In genomic region chr7:37462120-37462519, GRCh38 we compare ENCODE assay signal across 28 cellular contexts.
"Had no signal": no experiment of that assay in that cellular context is flagged by ENCODE, and none has a peak within 500 bp of the region (broad histone marks: within the 10 kb centered on the region; RNA-seq: fewer than 3 reads in every experiment).

No MANE protein-coding gene starts in this region.

- ATAC-seq: activated T-cell treated with anti-CD3 and anti-CD28 coated beads, Interleukin-2, amount 50 U/mL, for 4 hours; activated T-helper 17 cell treated with anti-CD3 and anti-CD28 coated beads, Interleukin-2, amount 50 U/mL, for 72 hours; heart left ventricle; left colon; natural killer cell; stimulated activated memory B cell treated with anti-CD40 and anti-IgM and Interleukin-4, amounts not matched to agents 10 μg/mL and 1 μg/mL and 100 μg/mL, for 72 hours; stimulated activated naive CD8-positive, alpha-beta T cell treated with anti-CD3 and anti-CD28 coated beads, Interleukin-15, amount 100 ng/mL, for 72 hours; WTC11 had no signal

- H3K4me1 Mint-ChIP-seq: activated CD4-positive, alpha-beta memory T cell treated with anti-CD3 and anti-CD28 coated beads, Interleukin-2, amount 10 ng/mL, durations not matched to agents 7 days and 5 days; activated CD4-positive, alpha-beta T cell treated with anti-CD3 and anti-CD28 coated beads, Interleukin-2, amount 10 ng/mL, durations not matched to agents 7 days and 5 days; activated T-helper 17 cell treated with anti-CD3 and anti-CD28 coated beads, Interleukin-2, amount 50 U/mL, for 72 hours; immature natural killer cell; natural killer cell; neural progenitor cell; stimulated activated memory B cell treated with anti-CD40 and anti-IgM and Interleukin-4, amounts not matched to agents 10 μg/mL and 1 μg/mL and 100 μg/mL, for 72 hours; stimulated activated naive CD8-positive, alpha-beta T cell treated with anti-CD3 and anti-CD28 coated beads, Interleukin-15, amount 100 ng/mL, for 72 hours; WTC11 had no signal

- H3K4me3 Mint-ChIP-seq: activated CD4-positive, alpha-beta memory T cell treated with anti-CD3 and anti-CD28 coated beads, Interleukin-2, amount 10 ng/mL, durations not matched to agents 7 days and 5 days; activated CD4-positive, alpha-beta T cell treated with anti-CD3 and anti-CD28 coated beads, Interleukin-2, amount 10 ng/mL, durations not matched to agents 7 days and 5 days; activated T-cell treated with anti-CD3 and anti-CD28 coated beads, Interleukin-2, amount 50 U/mL, for 4 hours; activated T-helper 17 cell treated with anti-CD3 and anti-CD28 coated beads, Interleukin-2, amount 50 U/mL, for 72 hours; immature natural killer cell; natural killer cell; neural progenitor cell; stimulated activated memory B cell treated with anti-CD40 and anti-IgM and Interleukin-4, amounts not matched to agents 10 μg/mL and 1 μg/mL and 100 μg/mL, for 72 hours; stimulated activated naive CD8-positive, alpha-beta T cell treated with anti-CD3 and anti-CD28 coated beads, Interleukin-15, amount 100 ng/mL, for 72 hours; type B pancreatic cell; WTC11 had no signal

- H3K36me3 Mint-ChIP-seq: immature natural killer cell; natural killer cell; neural progenitor cell; stimulated activated memory B cell treated with anti-CD40 and anti-IgM and Interleukin-4, amounts not matched to agents 10 μg/mL and 1 μg/mL and 100 μg/mL, for 72 hours; type B pancreatic cell had no signal

- H3K27ac Mint-ChIP-seq: activated CD4-positive, alpha-beta memory T cell treated with anti-CD3 and anti-CD28 coated beads, Interleukin-2, amount 10 ng/mL, durations not matched to agents 7 days and 5 days; activated CD4-positive, alpha-beta T cell treated with anti-CD3 and anti-CD28 coated beads, Interleukin-2, amount 10 ng/mL, durations not matched to agents 7 days and 5 days; activated T-helper 17 cell treated with anti-CD3 and anti-CD28 coated beads, Interleukin-2, amount 50 U/mL, for 72 hours; immature natural killer cell; natural killer cell; neural progenitor cell; stimulated activated memory B cell treated with anti-CD40 and anti-IgM and Interleukin-4, amounts not matched to agents 10 μg/mL and 1 μg/mL and 100 μg/mL, for 72 hours; stimulated activated naive CD8-positive, alpha-beta T cell treated with anti-CD3 and anti-CD28 coated beads, Interleukin-15, amount 100 ng/mL, for 72 hours; type B pancreatic cell; WTC11 had no signal

- H3K9me3 ChIP-seq: heart left ventricle, right atrium auricular region, vagina had no signal

- H3K36me3 ChIP-seq: brain microvascular endothelial cell, heart left ventricle, neural progenitor cell, right atrium auricular region, vagina had no signal

- H3K9me3 Mint-ChIP-seq: activated CD4-positive, alpha-beta memory T cell treated with anti-CD3 and anti-CD28 coated beads, Interleukin-2, amount 10 ng/mL, durations not matched to agents 7 days and 5 days; activated CD4-positive, alpha-beta T cell treated with anti-CD3 and anti-CD28 coated beads, Interleukin-2, amount 10 ng/mL, durations not matched to agents 7 days and 5 days; activated T-cell treated with anti-CD3 and anti-CD28 coated beads, Interleukin-2, amount 50 U/mL, for 4 hours; activated T-helper 17 cell treated with anti-CD3 and anti-CD28 coated beads, Interleukin-2, amount 50 U/mL, for 72 hours; immature natural killer cell; natural killer cell; neural progenitor cell; stimulated activated memory B cell treated with anti-CD40 and anti-IgM and Interleukin-4, amounts not matched to agents 10 μg/mL and 1 μg/mL and 100 μg/mL, for 72 hours; stimulated activated naive CD8-positive, alpha-beta T cell treated with anti-CD3 and anti-CD28 coated beads, Interleukin-15, amount 100 ng/mL, for 72 hours; type B pancreatic cell had no signal

- H3K4me3 ChIP-seq: heart left ventricle, neural progenitor cell, right atrium auricular region, smooth muscle cell, vagina had no signal

- DNase-seq: activated CD4-positive, alpha-beta memory T cell treated with anti-CD3 and anti-CD28 coated beads, Interleukin-2, amount 10 ng/mL, durations not matched to agents 7 days and 5 days; activated CD4-positive, alpha-beta T cell treated with anti-CD3 and anti-CD28 coated beads for 1 hour; activated CD4-positive, alpha-beta T cell treated with anti-CD3 and anti-CD28 coated beads, Interleukin-2, amount 10 ng/mL, durations not matched to agents 7 days and 5 days; activated gamma-delta T cell treated with Interleukin-2 at 50 U/mL for 16 hours; activated naive CD4-positive, alpha-beta T cell treated with anti-CD3 and anti-CD28 coated beads, Interleukin-2, amount 50 U/mL, for 16 hours; activated T-cell treated with anti-CD3 and anti-CD28 coated beads, Interleukin-2, amount 50 U/mL, for 4 hours; amniotic stem cell; brain microvascular endothelial cell; cortex of kidney; heart left ventricle; hypothalamus; immature natural killer cell; kidney; left colon; natural killer cell; stimulated activated CD4-positive, alpha-beta T cell treated with anti-CD3 and anti-CD28 coated beads, Interleukin-1b, Interleukin-23, amount 100 ng/mL, for 48 hours; stimulated activated CD4-positive, alpha-beta T cell treated with anti-CD3 and anti-CD28 coated beads, Interleukin-4, amount 100 ng/mL, for 4 hours; stimulated activated CD8-positive, alpha-beta memory T cell treated with anti-CD3 and anti-CD28 coated beads, Interleukin-4, amount 100 ng/mL, for 48 hours; stimulated activated naive CD8-positive, alpha-beta T cell treated with anti-CD3 and anti-CD28 coated beads, Interleukin-15, amount 100 ng/mL, for 72 hours; substantia nigra had no signal

- H3K27me3 ChIP-seq: brain microvascular endothelial cell, neural progenitor cell, right atrium auricular region, vagina had no signal

- H3K27ac ChIP-seq: brain microvascular endothelial cell, heart left ventricle, neural progenitor cell, right atrium auricular region, vagina had no signal

- H3K4me1 ChIP-seq: neural progenitor cell, right atrium auricular region, vagina had no signal
